In the genomic region with DNA sequence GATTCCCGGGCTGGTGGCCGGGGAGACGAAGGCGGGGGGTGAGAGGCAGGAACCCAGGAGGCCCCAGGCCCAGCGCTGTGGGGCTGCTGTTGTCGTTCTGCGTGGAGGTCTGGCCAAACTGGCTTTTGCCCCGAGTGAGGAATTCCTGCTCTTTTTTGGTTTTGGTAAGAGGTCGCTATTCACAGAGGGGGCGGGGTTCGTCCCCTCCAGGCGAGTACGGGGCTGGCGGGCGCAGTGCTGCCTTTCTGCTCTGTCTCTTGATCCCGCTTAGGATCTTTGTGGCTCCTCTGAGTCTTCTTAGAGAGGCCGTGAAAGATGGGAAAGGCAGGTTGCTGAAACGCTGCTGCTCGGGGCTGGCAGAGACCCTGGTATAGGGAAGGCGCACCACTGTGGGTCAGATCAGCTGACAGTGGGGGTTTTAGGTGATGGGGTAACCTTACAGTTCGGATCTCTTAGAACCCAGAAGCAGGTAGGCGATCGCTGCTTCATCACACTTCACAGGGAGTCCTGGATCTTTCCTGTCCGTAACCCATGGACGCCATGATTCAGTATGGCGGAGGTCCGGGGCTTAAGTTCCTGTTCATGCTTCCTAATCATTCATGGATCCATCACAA, we compare ENCODE assay signal across 9 cellular contexts.
A peak's percentile ranks its signal among the peaks of the same experiment; 100 is the strongest.
DNase-seq lines count a peak whose midpoint lies in the region; ATAC-seq, FAIRE-seq and TF ChIP-seq lines count a peak whose summit lies in the region.
"Had no signal": no experiment of that assay in that cellular context is flagged by ENCODE, and none has a peak within 500 bp of the region (broad histone marks: within the 10 kb centered on the region; RNA-seq: fewer than 3 reads in every experiment).

No MANE protein-coding gene starts in this region.

- no peak for DNase-seq in Right ventricle myocardium inferior (ENCODE audit: missing footprints)
- DNase-seq in cardiac septum (ENCODE audit: low spot score), result no peak
- DNase-seq in bronchial epithelial cell (ENCODE audit: low read depth), result no peak
- peak in 1 of 3 donors; percentile 12 for DNase-seq in mucosa of descending colon
- DNase-seq in vagina (ENCODE audit: extremely low spot score in 2 of 2), result no peak
- no peak for DNase-seq in activated CD8-positive, alpha-beta memory T cell treated with anti-CD3 and anti-CD28 coated beads for 24 hours
- DNase-seq: SIG-M5 had no signal

- no peak for FAIRE-seq in bronchial epithelial cell (lab: Jason Lieb, UNC)

- intact Hi-C loops in Right ventricle myocardium inferior (cut with DNase I), result no loop called here
- intact Hi-C loops in cardiac septum (cut with DNase I), result no loop called here
- intact Hi-C loops in mucosa of descending colon (cut with DNase I, micrococcal nuclease), result no loop called here
- intact Hi-C loops in vagina (cut with DNase I), result no loop called here

- H3K27me3 ChIP-seq in bronchial epithelial cell (ENCODE audit: control insufficient read depth, insufficient read depth, low read length), result no peaks in the 10 kb centered on the region
- H3K27me3 ChIP-seq in vagina, result no peaks in the 10 kb centered on the region

- H3K36me3 ChIP-seq in bronchial epithelial cell (ENCODE audit: control insufficient read depth, insufficient read depth, low read length), result no peaks in the 10 kb centered on the region
- H3K36me3 ChIP-seq in mucosa of descending colon (ENCODE audit: low read depth), result no peaks in the 10 kb centered on the region
- no peaks in the 10 kb centered on the region for H3K36me3 ChIP-seq in vagina

- H3K4me1 ChIP-seq in mucosa of descending colon (ENCODE audit: low read depth) (no peaks in the 10 kb centered on the region), vagina (peaks cover 17% of the 10 kb centered on the region)

- ATAC-seq in Right ventricle myocardium inferior (peak; percentile 25), mucosa of descending colon (peak; percentile 40), GM21526 (IDR thresholded peaks at IDR 0.05; ENCODE audit: low FRiP score, unreplicated experiment) (no peak), GM21447 (IDR thresholded peaks at IDR 0.05; ENCODE audit: unreplicated experiment) (no peak)

- H3K9me3 ChIP-seq in mucosa of descending colon, result no peaks in the 10 kb centered on the region
- peaks cover 3% of the 10 kb centered on the region for H3K9me3 ChIP-seq in vagina

- no peak for TF ChIP-seq POLR2A in vagina (IDR thresholded peaks at IDR 0.05)

- TF ChIP-seq CTCF in bronchial epithelial cell (IDR thresholded peaks at IDR 0.05; ENCODE audit: insufficient read depth, low read length, severe bottlenecking) (no peak), mucosa of descending colon (IDR thresholded peaks at IDR 0.05) (no peak), vagina (IDR thresholded peaks at IDR 0.05) (no peak)

- H3K4me3 ChIP-seq in bronchial epithelial cell (ENCODE audit: low read depth, low read length) (peak overlapping the region; percentile 72), mucosa of descending colon (peak overlapping the region; percentile 58), vagina (peak overlapping the region; percentile 56 to 63)

- peak overlapping the region; percentile 37 for H3K27ac ChIP-seq in vagina

Comparison
In these comparisons a context has a peak if more than half of its experiments do, and no peak if none do; other contexts are left out.
1. ATAC-seq: peak in Right ventricle myocardium inferior (single experiment) and mucosa of descending colon (single experiment); none in GM21526 (single experiment) and GM21447 (single experiment).
2. Peak in every context shown above with its lines, with median percentiles within 50 percentile points of each other: H3K4me3 ChIP-seq.